In genomic region chr1:61083014-61083798, GRCh38 we compare ENCODE assay signal across 8 cellular contexts. TPM values are rescaled to one million over a fixed set of nuclear protein-coding genes. Genes with fewer than 3 reads are reported as not detected.
DNase-seq lines count a peak whose midpoint lies in the region; ATAC-seq and TF ChIP-seq lines count a peak whose summit lies in the region.

No MANE protein-coding gene starts in this region.

- peak overlapping the region; percentile 94 for H3K27ac ChIP-seq in upper lobe of right lung

- no peaks in the 10 kb centered on the region for H3K9me3 Mint-ChIP-seq in activated CD8-positive, alpha-beta memory T cell treated with anti-CD3 and anti-CD28 coated beads, Interleukin-2, amount 10 ng/mL, durations not matched to agents 7 days and 5 days (ENCODE audit: low read depth)

- H3K36me3 ChIP-seq in upper lobe of right lung: peaks cover 2% of the 10 kb centered on the region

- in situ Hi-C loops in ACHN (cut with HindIII; ENCODE audit: low pct_ligation_motif_present, low pct_unique_long_range_greater_than_20kb, low sequenced_read_pairs): no loop called here

- peaks cover 42% of the 10 kb centered on the region for H3K4me1 ChIP-seq in upper lobe of right lung

- H3K4me3 Mint-ChIP-seq in activated CD8-positive, alpha-beta memory T cell treated with anti-CD3 and anti-CD28 coated beads, Interleukin-2, amount 10 ng/mL, durations not matched to agents 7 days and 5 days: peak overlapping the region; percentile 80

- peak overlapping the region; percentile 85 for H3K4me3 ChIP-seq in upper lobe of right lung

- H3K36me3 Mint-ChIP-seq in activated CD8-positive, alpha-beta memory T cell treated with anti-CD3 and anti-CD28 coated beads, Interleukin-2, amount 10 ng/mL, durations not matched to agents 7 days and 5 days: peaks cover 5% of the 10 kb centered on the region

- CTCF ChIA-PET in activated CD8-positive, alpha-beta memory T cell treated with anti-CD3 and anti-CD28 coated beads, Interleukin-2, amount 10 ng/mL, durations not matched to agents 7 days and 5 days (lab: Charles Lee): interaction anchor here (2.0 kb wide), 1 partner anchor 24 kb away, joined by 6 read pairs; no protein-coding TSS in a partner anchor

- H3K4me1 Mint-ChIP-seq in activated CD8-positive, alpha-beta memory T cell treated with anti-CD3 and anti-CD28 coated beads, Interleukin-2, amount 10 ng/mL, durations not matched to agents 7 days and 5 days: peaks cover 42% of the 10 kb centered on the region

- no peaks in the 10 kb centered on the region for H3K27me3 ChIP-seq in upper lobe of right lung

- no peaks in the 10 kb centered on the region for H3K9me3 ChIP-seq in upper lobe of right lung

- intact Hi-C loops in upper lobe of right lung (cut with DNase I): no loop called here

- no peak for TF ChIP-seq CTCF in upper lobe of right lung (IDR thresholded peaks at IDR 0.05)

- H3K27me3 Mint-ChIP-seq in activated CD8-positive, alpha-beta memory T cell treated with anti-CD3 and anti-CD28 coated beads, Interleukin-2, amount 10 ng/mL, durations not matched to agents 7 days and 5 days: peaks cover 37% of the 10 kb centered on the region

- ATAC-seq in activated CD8-positive, alpha-beta memory T cell treated with anti-CD3 and anti-CD28 coated beads, Interleukin-2, amount 10 ng/mL, durations not matched to agents 7 days and 5 days: peak; percentile 45
- ATAC-seq in esophagus mucosa (peak; percentile 34), upper lobe of right lung (peak; percentile 63), HG03045 (IDR thresholded peaks at IDR 0.05; ENCODE audit: unreplicated experiment) (no peak)

- DNase-seq in ACHN (peak; percentile 27), HK-2 (ENCODE audit: unreplicated experiment) (peak; percentile 23), myocyte (ENCODE audit: low read depth) (peak; percentile 49), upper lobe of right lung (peak; percentile 75), DMS114 treated with DMSO at 0.1 percent for 48 hours (lab: John Stamatoyannopoulos, UW; ENCODE audit: unreplicated experiment) (no peak)
- no peak for DNase-seq in activated CD8-positive, alpha-beta memory T cell treated with anti-CD3 and anti-CD28 coated beads, Interleukin-2, amount 10 ng/mL, durations not matched to agents 7 days and 5 days

- H3K27ac Mint-ChIP-seq in activated CD8-positive, alpha-beta memory T cell treated with anti-CD3 and anti-CD28 coated beads, Interleukin-2, amount 10 ng/mL, durations not matched to agents 7 days and 5 days: no peak overlapping the region

RNA-seq across cellular contexts. Expression of gene NFIA, which starts 0.8 kb away (rescaled TPM):
- 1 to 10 TPM in 1 of 2 experiments, under 1 TPM in 1; 0.80 to 5.4 TPM for total RNA-seq in activated CD8-positive, alpha-beta memory T cell treated with anti-CD3 and anti-CD28 coated beads, Interleukin-2, amount 10 ng/mL, durations not matched to agents 7 days and 5 days
- 47.5 TPM for total RNA-seq in esophagus mucosa
- 2.0 and 2.1 TPM in 2 replicates for total RNA-seq in myocyte
- polyA plus RNA-seq in myocyte (2012): 1.1 TPM
- 66.6 TPM for total RNA-seq in upper lobe of right lung

Comparison
In these comparisons a context has a peak if more than half of its experiments do, and no peak if none do; other contexts are left out.
1. DNase-seq: peak in ACHN (single experiment), HK-2 (single experiment), myocyte (single experiment) and upper lobe of right lung (single experiment); none in activated CD8-positive, alpha-beta memory T cell treated with anti-CD3 and anti-CD28 coated beads, Interleukin-2, amount 10 ng/mL, durations not matched to agents 7 days and 5 days (single experiment) and DMS114 treated with DMSO at 0.1 percent for 48 hours (single experiment).